In the genomic region with DNA sequence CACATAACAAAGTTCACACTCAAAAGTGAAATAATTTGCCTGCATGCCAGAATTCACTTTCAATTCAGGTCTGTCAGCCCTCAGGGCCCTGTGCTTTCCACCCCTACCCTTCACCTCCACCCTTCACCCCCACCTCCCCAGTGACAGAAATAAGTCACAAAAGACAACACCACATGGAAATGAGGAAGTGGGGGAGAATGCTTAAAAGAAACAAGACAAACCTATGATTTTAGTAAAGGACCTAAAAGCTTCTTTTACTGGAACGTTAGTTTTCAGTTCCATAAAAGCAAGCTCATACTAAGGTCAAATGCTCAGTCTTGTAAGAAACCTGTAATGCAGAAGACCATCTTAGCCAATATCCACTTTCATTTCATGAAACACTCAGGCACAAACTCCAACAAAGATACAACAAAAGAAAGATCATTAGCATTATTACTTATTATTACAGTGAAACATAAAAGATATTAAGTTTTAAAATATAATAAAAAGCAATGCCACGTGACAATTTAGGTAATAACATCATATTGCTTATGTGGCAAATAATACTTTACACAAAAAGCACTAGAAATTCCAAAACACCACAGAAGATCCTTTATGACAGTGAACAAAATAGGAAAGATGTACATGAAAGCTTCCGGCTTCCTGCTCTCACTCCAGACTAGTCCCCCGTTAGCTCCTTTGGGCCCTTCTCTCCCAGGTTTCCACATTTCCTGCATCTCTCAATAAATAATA, we compare ENCODE assay signal across 9 cellular contexts.
A peak's percentile ranks its signal among the peaks of the same experiment; 100 is the strongest.
DNase-seq lines count a peak whose midpoint lies in the region; ATAC-seq lines count a peak whose summit lies in the region.
"Had no signal": no experiment of that assay in that cellular context is flagged by ENCODE, and none has a peak within 500 bp of the region (broad histone marks: within the 10 kb centered on the region; RNA-seq: fewer than 3 reads in every experiment).

No MANE protein-coding gene starts in this region.

- peak; percentile 41 for DNase-seq in GM19238 (ENCODE audit: insufficient read length, low spot score)
- DNase-seq in NOMO-1 treated with dmso at 0.1 percent for 144 hours (lab: John Stamatoyannopoulos, UW; ENCODE audit: unreplicated experiment) = peak; percentile 2
- DNase-seq in dedifferentiated amniotic fluid mesenchymal stem cell (ENCODE audit: extremely low spot score) = no peak
- no peak for DNase-seq in iPS-NIHi7 (ENCODE audit: extremely low spot score)
- no peak for DNase-seq in cortex of kidney (lab: John Stamatoyannopoulos, UW)
- DNase-seq in epidermal melanocyte (ENCODE audit: insufficient read length, low spot score) = no peak
- DNase-seq: brain microvascular endothelial cell had no signal

- H3K4me2 ChIP-seq in BLaER1 = 0 out of 2 replicates have a peak overlapping the region, but pooled peaks have one; percentile 0

- H3K9ac ChIP-seq in BLaER1 = no peak overlapping the region

- H3K27ac ChIP-seq in BLaER1 = no peak overlapping the region
- H3K27ac ChIP-seq: brain microvascular endothelial cell had no signal

- H3K4me1 ChIP-seq in BLaER1 = peaks cover 11% of the 10 kb centered on the region

- no peak overlapping the region for H3K4me3 ChIP-seq in BLaER1

- no peaks in the 10 kb centered on the region for H3K9me3 ChIP-seq in BLaER1

- H3K36me3 ChIP-seq in BLaER1 = peaks cover 17% of the 10 kb centered on the region
- H3K36me3 ChIP-seq: brain microvascular endothelial cell had no signal

- peak; percentile 96 for ATAC-seq in HG02973 (IDR thresholded peaks at IDR 0.05; ENCODE audit: unreplicated experiment)

- H4K20me1 ChIP-seq in BLaER1 = no peaks in the 10 kb centered on the region

- H3K27me3 ChIP-seq in BLaER1 = no peaks in the 10 kb centered on the region
- H3K27me3 ChIP-seq: brain microvascular endothelial cell had no signal

Comparison
In these comparisons a context has a peak if more than half of its experiments do, and no peak if none do; other contexts are left out.
1. DNase-seq: peak in GM19238 (single experiment) and NOMO-1 treated with dmso at 0.1 percent for 144 hours (single experiment); none in dedifferentiated amniotic fluid mesenchymal stem cell (single experiment), iPS-NIHi7 (single experiment), cortex of kidney (single experiment) and epidermal melanocyte (single experiment).